21 cellular contexts compared by ENCODE assay signal in the genomic region with DNA sequence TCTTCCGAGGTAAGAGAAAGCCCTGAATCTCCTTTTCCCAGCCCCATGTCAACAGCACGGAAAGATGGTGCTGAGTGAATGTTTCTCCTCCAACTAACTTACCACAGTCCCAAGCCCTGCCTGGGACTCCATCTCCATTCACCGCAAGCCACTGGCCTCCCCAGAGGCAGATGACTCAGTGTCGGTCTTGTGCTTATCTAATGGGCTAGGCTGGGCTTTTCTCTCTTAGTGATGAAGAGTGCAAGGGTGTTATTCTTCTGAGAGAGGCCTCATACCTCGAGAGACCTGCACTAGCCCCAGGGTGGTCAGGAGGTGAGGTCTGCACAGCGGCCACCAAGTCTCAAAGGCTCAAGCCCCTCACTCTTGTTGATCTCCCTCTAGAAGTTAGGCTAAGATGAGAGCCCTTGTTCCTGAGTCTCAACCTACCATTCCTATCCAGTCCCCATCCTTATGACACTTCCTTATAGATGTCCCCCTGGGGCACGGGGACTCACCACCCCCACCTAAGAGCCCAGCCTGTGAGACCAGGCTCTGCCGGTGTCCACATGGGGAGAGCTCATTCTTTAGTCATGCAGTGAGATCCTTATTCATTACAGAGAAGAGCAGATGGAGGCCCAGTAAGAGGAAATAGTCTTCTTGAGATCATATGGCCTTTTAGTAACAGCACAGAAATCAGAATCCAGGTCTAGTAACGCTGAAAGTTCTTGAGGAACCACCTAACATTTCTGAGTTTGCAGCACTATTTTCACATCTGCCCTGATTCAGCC.
DNase-seq lines count a peak whose midpoint lies in the region; ATAC-seq and TF ChIP-seq lines count a peak whose summit lies in the region.
"Had no signal": no experiment of that assay in that cellular context is flagged by ENCODE, and none has a peak within 500 bp of the region (broad histone marks: within the 10 kb centered on the region; RNA-seq: fewer than 3 reads in every experiment).

No MANE protein-coding gene starts in this region.

- no peak for ATAC-seq in activated T-helper 17 cell treated with anti-CD3 and anti-CD28 coated beads, Interleukin-2, amount 50 U/mL, for 72 hours (replicated peaks)
- ATAC-seq in left ventricle myocardium superior (no peak), HG03196 (IDR thresholded peaks at IDR 0.05; ENCODE audit: unreplicated experiment) (no peak)
- ATAC-seq: effector memory CD8-positive, alpha-beta T cell; mucosa of descending colon had no signal

- H2BK120ac ChIP-seq in neuronal stem cell (ENCODE audit: low read depth, low read length), result no peak overlapping the region

- H3K27me3 Mint-ChIP-seq in activated T-helper 17 cell treated with anti-CD3 and anti-CD28 coated beads, Interleukin-2, amount 50 U/mL, for 72 hours, result peaks cover 15% of the 10 kb centered on the region
- no peaks in the 10 kb centered on the region for H3K27me3 Mint-ChIP-seq in T-helper 2 cell treated with Interferon-gamma antibody and Interleukin-4, amounts not matched to agents 5 μg/mL and 100 μg/mL, for 36 hours (ENCODE audit: low read depth)

- H3K4me3 Mint-ChIP-seq in activated T-helper 17 cell treated with anti-CD3 and anti-CD28 coated beads, Interleukin-2, amount 50 U/mL, for 72 hours, result no peak overlapping the region
- H3K4me3 Mint-ChIP-seq in T-helper 2 cell treated with Interferon-gamma antibody and Interleukin-4, amounts not matched to agents 5 μg/mL and 100 μg/mL, for 36 hours, result no peak overlapping the region
- H3K4me3 Mint-ChIP-seq: CD14-positive monocyte; effector memory CD8-positive, alpha-beta T cell had no signal

- H3K4me1 ChIP-seq in BLaER1 (peaks cover 56% of the 10 kb centered on the region), neuronal stem cell (ENCODE audit: control insufficient read depth in 2 of 2, insufficient read depth in 1 of 2, low read depth in 1 of 2, low read length in 2 of 2) (peaks cover 0 to 11% of the 10 kb centered on the region in 2 donors)
- H3K4me1 ChIP-seq: A549, left ventricle myocardium inferior had no signal

- H3K36me3 ChIP-seq in BLaER1 (no peaks in the 10 kb centered on the region), brain microvascular endothelial cell (replicated peaks) (no peaks in the 10 kb centered on the region), neuronal stem cell (replicated peaks in 1 of 2; ENCODE audit: control insufficient read depth in 2 of 2, insufficient read depth in 2 of 2, low read length in 2 of 2) (no peaks in the 10 kb centered on the region)
- H3K36me3 ChIP-seq: left ventricle myocardium inferior had no signal

- no peaks in the 10 kb centered on the region for H3K4me1 Mint-ChIP-seq in activated T-helper 17 cell treated with anti-CD3 and anti-CD28 coated beads, Interleukin-2, amount 50 U/mL, for 72 hours
- H3K4me1 Mint-ChIP-seq in T-helper 2 cell treated with Interferon-gamma antibody and Interleukin-4, amounts not matched to agents 5 μg/mL and 100 μg/mL, for 36 hours (ENCODE audit: low read depth), result no peaks in the 10 kb centered on the region
- H3K4me1 Mint-ChIP-seq: CD14-positive monocyte had no signal

- no peak overlapping the region for H4K91ac ChIP-seq in neuronal stem cell (ENCODE audit: low read depth, low read length, poor library complexity)

- no peak overlapping the region for H3K4ac ChIP-seq in neuronal stem cell (ENCODE audit: low read length)

- H3K27me3 ChIP-seq in BLaER1, result no peaks in the 10 kb centered on the region
- H3K27me3 ChIP-seq in brain microvascular endothelial cell (replicated peaks), result no peaks in the 10 kb centered on the region
- H3K27me3 ChIP-seq in neuronal stem cell (ENCODE audit: control insufficient read depth in 3 of 3, insufficient read depth in 3 of 3, low read depth in 1 of 3, low read length in 3 of 3), result no peaks in the 10 kb centered on the region
- H3K27me3 ChIP-seq: ascending aorta had no signal

- no peak overlapping the region for H3K27ac Mint-ChIP-seq in activated T-helper 17 cell treated with anti-CD3 and anti-CD28 coated beads, Interleukin-2, amount 50 U/mL, for 72 hours
- H3K27ac Mint-ChIP-seq in T-helper 2 cell treated with Interferon-gamma antibody and Interleukin-4, amounts not matched to agents 5 μg/mL and 100 μg/mL, for 36 hours, result no peak overlapping the region
- H3K27ac Mint-ChIP-seq: CD14-positive monocyte; effector memory CD8-positive, alpha-beta T cell had no signal

- intact Hi-C loops in left ventricle myocardium superior (cut with micrococcal nuclease), result no loop called here

- no peak overlapping the region for H3K18ac ChIP-seq in neuronal stem cell (ENCODE audit: low read length)

- no peak overlapping the region for H3K9ac ChIP-seq in BLaER1
- no peak overlapping the region for H3K9ac ChIP-seq in neuronal stem cell (ENCODE audit: low read depth, low read length, poor library complexity)

- peaks cover 9% of the 10 kb centered on the region for H3K9me3 Mint-ChIP-seq in activated T-helper 17 cell treated with anti-CD3 and anti-CD28 coated beads, Interleukin-2, amount 50 U/mL, for 72 hours
- H3K9me3 Mint-ChIP-seq in T-helper 2 cell treated with Interferon-gamma antibody and Interleukin-4, amounts not matched to agents 5 μg/mL and 100 μg/mL, for 36 hours, result peaks cover 10% of the 10 kb centered on the region

- H3K27ac ChIP-seq in BLaER1 (no peak overlapping the region), brain microvascular endothelial cell (peak overlapping the region; percentile 89), neuronal stem cell (replicated peaks; ENCODE audit: low read length) (no peak overlapping the region)
- H3K27ac ChIP-seq: A549, ascending aorta, left ventricle myocardium inferior had no signal

- H2AFZ ChIP-seq in neuronal stem cell (ENCODE audit: low read length), result no peak overlapping the region

- WGBS in neuronal stem cell (ENCODE audit: extremely low coverage in 2 of 2, insufficient read length in 2 of 2, insufficient replicate concordance in 1 of 2), 2 donors, result no CpG with 5 or more reads among the region's 9 CpGs

- H3K79me1 ChIP-seq in neuronal stem cell (ENCODE audit: low read depth, low read length), result no peaks in the 10 kb centered on the region

- H3K14ac ChIP-seq in neuronal stem cell (ENCODE audit: low read length), result peak overlapping the region; percentile 32

- peak; percentile 54 for DNase-seq in LHCN-M2 (ENCODE audit: low read depth)
- DNase-seq in brain microvascular endothelial cell, result peak; percentile 94
- DNase-seq in neuronal stem cell (ENCODE audit: low spot score), result no peak
- DNase-seq in left ventricle myocardium superior, result no peak
- DNase-seq in T-helper 2 cell treated with Interferon-gamma antibody and Interleukin-4, amounts not matched to agents 5 μg/mL and 100 μg/mL, for 36 hours (ENCODE audit: low spot score), result no peak
- DNase-seq: activated CD4-positive, alpha-beta T cell treated with anti-CD3 and anti-CD28 coated beads for 1 hour; activated naive CD4-positive, alpha-beta T cell treated with anti-CD3 and anti-CD28 coated beads, Interleukin-2, amount 50 U/mL, for 16 hours; activated T-cell treated with anti-CD3 and anti-CD28 coated beads, Interleukin-2, amount 50 U/mL, for 48 hours; effector memory CD8-positive, alpha-beta T cell; KBM-7; left ventricle myocardium inferior; mucosa of descending colon; NCI-H1048; NCI-H2081; stimulated activated CD8-positive, alpha-beta memory T cell treated with anti-CD3 and anti-CD28 coated beads, Interleukin-4, amount 100 ng/mL, for 48 hours had no signal

- H3K9me3 ChIP-seq in BLaER1 (peaks cover 9% of the 10 kb centered on the region; the same call in 1 of the 2 replicates), neuronal stem cell (replicated peaks in 1 of 2; ENCODE audit: control insufficient read depth in 2 of 2, insufficient read depth in 1 of 2, low read depth in 1 of 2, low read length in 2 of 2) (peaks cover 0 to 3% of the 10 kb centered on the region in 2 donors)
- H3K9me3 ChIP-seq: A549 had no signal

- no peak for TF ChIP-seq CTCF in brain microvascular endothelial cell (IDR thresholded peaks at IDR 0.05; ENCODE audit: low read depth, low read length, missing control alignments)

- no peak overlapping the region for H2AK5ac ChIP-seq in neuronal stem cell (ENCODE audit: low read depth, low read length)

- peak overlapping the region; percentile 68 for H3K4me2 ChIP-seq in BLaER1
- H3K4me2 ChIP-seq in neuronal stem cell (ENCODE audit: insufficient read depth, low read length, poor library complexity, severe bottlenecking), result no peak overlapping the region
- H3K4me2 ChIP-seq: A549 had no signal

- no peak overlapping the region for H3K4me3 ChIP-seq in BLaER1
- H3K4me3 ChIP-seq in brain microvascular endothelial cell (ENCODE audit: low read depth, low read length), result no peak overlapping the region
- H3K4me3 ChIP-seq in neuronal stem cell (ENCODE audit: low read length in 2 of 2), result no peak overlapping the region
- H3K4me3 ChIP-seq: A549, ascending aorta, left ventricle myocardium inferior, mucosa of descending colon had no signal

- H2BK12ac ChIP-seq in neuronal stem cell (ENCODE audit: low read length), result no peak overlapping the region

- H3K36me3 Mint-ChIP-seq in activated T-helper 17 cell treated with anti-CD3 and anti-CD28 coated beads, Interleukin-2, amount 50 U/mL, for 72 hours (ENCODE audit: low read depth), result no peaks in the 10 kb centered on the region
- no peaks in the 10 kb centered on the region for H3K36me3 Mint-ChIP-seq in T-helper 2 cell treated with Interferon-gamma antibody and Interleukin-4, amounts not matched to agents 5 μg/mL and 100 μg/mL, for 36 hours (ENCODE audit: low read depth)
- H3K36me3 Mint-ChIP-seq: CD14-positive monocyte had no signal

- no peak overlapping the region for H2BK15ac ChIP-seq in neuronal stem cell (ENCODE audit: low read length)

- H3K23ac ChIP-seq in neuronal stem cell (ENCODE audit: low read depth, low read length, poor library complexity), result no peak overlapping the region

- in situ Hi-C loops in brain microvascular endothelial cell (cut with HindIII; ENCODE audit: low pct_ligation_motif_present, low sequenced_read_pairs), result no loop called here

- no peak overlapping the region for H4K8ac ChIP-seq in neuronal stem cell (ENCODE audit: low read depth, low read length)

- H4K20me1 ChIP-seq in BLaER1, result no peaks in the 10 kb centered on the region

- no peak overlapping the region for H2BK5ac ChIP-seq in neuronal stem cell (ENCODE audit: low read length)

Comparison
In these comparisons a context has a peak if more than half of its experiments do, and no peak if none do; other contexts are left out.
1. DNase-seq: peak in LHCN-M2 (single experiment) and brain microvascular endothelial cell (single experiment); none in neuronal stem cell (single experiment), left ventricle myocardium superior (single experiment) and T-helper 2 cell treated with Interferon-gamma antibody and Interleukin-4, amounts not matched to agents 5 μg/mL and 100 μg/mL, for 36 hours (single experiment).